Comparison of ENCODE assay signal across 22 cellular contexts in genomic region chr13:105996391-105997028, GRCh38.
"Had no signal": no experiment of that assay in that cellular context is flagged by ENCODE, and none has a peak within 500 bp of the region (broad histone marks: within the 10 kb centered on the region; RNA-seq: fewer than 3 reads in every experiment).

No MANE protein-coding gene starts in this region.

- H3K27ac ChIP-seq: dorsolateral prefrontal cortex, gastrocnemius medialis, heart right ventricle, neutrophil, right atrium auricular region, suprapubic skin, thyroid gland, upper lobe of left lung, uterus had no signal

- FAIRE-seq: islet of Langerhans had no signal

- H3K27ac Mint-ChIP-seq: natural killer cell treated with Interleukin-12 subunit alpha and Interleukin-12 subunit beta and Interleukin-15 and Interleukin-18, amount 100 ng/mL, for 72 hours; stimulated activated effector memory CD8-positive, alpha-beta T cell treated with anti-CD3 and anti-CD28 coated beads, Interleukin-12 subunit alpha, Interleukin-12 subunit beta, amount 100 ng/mL, for 72 hours had no signal

- H3K36me3 Mint-ChIP-seq: stimulated activated effector memory CD8-positive, alpha-beta T cell treated with anti-CD3 and anti-CD28 coated beads, Interleukin-12 subunit alpha, Interleukin-12 subunit beta, amount 100 ng/mL, for 72 hours had no signal

- H3K4me3 Mint-ChIP-seq: natural killer cell treated with Interleukin-12 subunit alpha and Interleukin-12 subunit beta and Interleukin-15 and Interleukin-18, amount 100 ng/mL, for 72 hours; stimulated activated effector memory CD8-positive, alpha-beta T cell treated with anti-CD3 and anti-CD28 coated beads, Interleukin-12 subunit alpha, Interleukin-12 subunit beta, amount 100 ng/mL, for 72 hours had no signal

- H3K27me3 ChIP-seq: dorsolateral prefrontal cortex, heart right ventricle, neutrophil, right atrium auricular region, suprapubic skin, thyroid gland, upper lobe of left lung, uterus had no signal

- DNase-seq: cortex of kidney; dorsolateral prefrontal cortex; effector CD8-positive, alpha-beta T cell; gastrocnemius medialis; heart right ventricle; hypothalamus; kidney glomerular epithelial cell; mammary epithelial cell; stimulated activated CD4-positive, alpha-beta T cell treated with anti-CD3 and anti-CD28 coated beads, Interleukin-4, amount 100 ng/mL, for 1 hour; stimulated activated CD8-positive, alpha-beta memory T cell treated with anti-CD3 and anti-CD28 coated beads, Interleukin-4, amount 100 ng/mL, for 48 hours; stimulated activated naive CD8-positive, alpha-beta T cell treated with anti-CD3 and anti-CD28 coated beads, Interleukin-15, Interleukin-2, amounts not matched to agents 100 U/mL and 50 U/mL, for 24 hours; thyroid gland; upper lobe of left lung; uterus had no signal

- H3K36me3 ChIP-seq: gastrocnemius medialis, heart right ventricle, neutrophil, right atrium auricular region, suprapubic skin, thyroid gland, upper lobe of left lung, uterus had no signal

- ATAC-seq: esophagus mucosa; gastrocnemius medialis; heart right ventricle; left lobe of liver; natural killer cell treated with Interleukin-12 subunit alpha and Interleukin-12 subunit beta and Interleukin-15 and Interleukin-18, amount 100 ng/mL, for 72 hours; stimulated activated effector memory CD8-positive, alpha-beta T cell treated with anti-CD3 and anti-CD28 coated beads, Interleukin-12 subunit alpha, Interleukin-12 subunit beta, amount 100 ng/mL, for 72 hours; stimulated activated naive CD8-positive, alpha-beta T cell treated with anti-CD3 and anti-CD28 coated beads, Interleukin-15, Interleukin-2, amounts not matched to agents 100 U/mL and 50 U/mL, for 24 hours had no signal

- H3K9me3 ChIP-seq: gastrocnemius medialis, neutrophil, right atrium auricular region, suprapubic skin, thyroid gland, upper lobe of left lung, uterus had no signal

- H3K4me3 ChIP-seq: dorsolateral prefrontal cortex, gastrocnemius medialis, heart right ventricle, right atrium auricular region, suprapubic skin, thyroid gland, upper lobe of left lung, uterus had no signal

- H3K4me1 Mint-ChIP-seq: stimulated activated effector memory CD8-positive, alpha-beta T cell treated with anti-CD3 and anti-CD28 coated beads, Interleukin-12 subunit alpha, Interleukin-12 subunit beta, amount 100 ng/mL, for 72 hours had no signal

- H3K27me3 Mint-ChIP-seq: natural killer cell treated with Interleukin-12 subunit alpha and Interleukin-12 subunit beta and Interleukin-15 and Interleukin-18, amount 100 ng/mL, for 72 hours had no signal

- H3K4me1 ChIP-seq: heart right ventricle, right atrium auricular region, thyroid gland, upper lobe of left lung, uterus had no signal
